Comparison of ENCODE assay signal across 17 cellular contexts in the genomic region with DNA sequence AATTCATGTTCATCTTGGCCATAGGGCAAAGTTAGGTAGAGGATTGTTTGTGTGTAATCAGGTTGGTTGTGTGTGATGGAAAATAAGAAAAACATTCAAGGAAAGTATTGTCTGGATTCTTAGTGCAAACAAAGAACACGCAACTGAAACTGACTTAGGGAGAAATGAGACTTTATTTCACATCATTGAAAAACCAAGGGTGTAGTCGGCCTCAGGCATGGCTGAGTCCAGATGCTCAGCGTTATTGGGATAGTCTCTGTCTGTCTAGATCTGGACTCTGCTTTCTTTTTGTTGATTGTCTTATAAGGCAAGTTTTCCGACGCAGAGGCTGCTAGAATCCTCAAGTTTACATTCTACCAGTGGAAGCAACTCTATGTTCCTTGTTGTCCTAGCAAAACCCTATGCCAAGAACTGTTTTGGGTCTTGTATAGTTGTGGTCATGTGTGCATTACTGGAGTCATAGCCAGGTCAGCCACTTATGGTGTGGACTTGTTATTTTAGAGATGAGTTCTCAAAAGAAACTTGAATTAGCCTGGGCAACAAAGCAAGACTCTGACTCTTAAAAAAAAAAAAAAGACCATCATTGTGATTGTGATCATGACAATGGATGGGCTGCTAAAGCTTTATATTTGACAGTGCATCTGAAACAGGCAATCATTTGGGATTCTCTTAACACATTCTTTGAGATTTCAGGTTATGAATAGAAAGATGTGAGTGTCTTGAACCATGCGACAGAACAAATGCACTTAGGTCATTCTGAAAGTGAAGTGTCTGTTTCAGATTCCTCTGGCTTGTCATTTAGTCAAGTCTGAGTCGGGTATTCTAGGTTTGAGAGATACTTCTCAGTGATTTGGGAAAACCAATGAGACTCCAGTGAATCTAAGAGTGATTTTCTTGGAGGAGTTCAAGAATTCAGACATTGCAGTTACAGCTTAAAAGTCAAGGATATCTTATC.
A peak's percentile ranks its signal among the peaks of the same experiment; 100 is the strongest.
DNase-seq lines count a peak whose midpoint lies in the region; ATAC-seq, FAIRE-seq and TF ChIP-seq lines count a peak whose summit lies in the region.
"Had no signal": no experiment of that assay in that cellular context is flagged by ENCODE, and none has a peak within 500 bp of the region (broad histone marks: within the 10 kb centered on the region; RNA-seq: fewer than 3 reads in every experiment).

No MANE protein-coding gene starts in this region.

- no peak overlapping the region for H3K4me3 Mint-ChIP-seq in T-cell
- H3K4me3 Mint-ChIP-seq: naive B cell had no signal

- no peaks in the 10 kb centered on the region for H3K27me3 Mint-ChIP-seq in T-cell
- H3K27me3 Mint-ChIP-seq: naive B cell had no signal

- no peak for TF ChIP-seq CTCF in testis (IDR thresholded peaks at IDR 0.05)

- peaks cover 0 to 18% (median 4%) of the 10 kb centered on the region in 3 donors for H3K4me1 Mint-ChIP-seq in T-cell

- ATAC-seq in GM19455 (IDR thresholded peaks at IDR 0.05; ENCODE audit: unreplicated experiment) (peak; percentile 73), HG02870 (IDR thresholded peaks at IDR 0.05; ENCODE audit: unreplicated experiment) (peak; percentile 87), HG03571 (IDR thresholded peaks at IDR 0.05; ENCODE audit: unreplicated experiment) (peak; percentile 60), T-cell (replicated peaks in 1 of 4) (no peak), left lobe of liver (no peak)

- H3K27ac ChIP-seq in testis = no peak overlapping the region
- H3K27ac ChIP-seq: BLaER1 treated with 17β-estradiol and CSF1 and Interleukin-3, amounts not matched to agents 10 nM and 100 nM; PC-9 had no signal

- no peaks in the 10 kb centered on the region for H3K9me3 ChIP-seq in testis

- H3K36me3 ChIP-seq in testis (ENCODE audit: low read depth, missing control alignments) = no peaks in the 10 kb centered on the region

- peak; percentile 69 for FAIRE-seq in GM18507 (lab: Jason Lieb, UNC)
- FAIRE-seq: keratinocyte had no signal

- H3K4me3 ChIP-seq in testis = no peak overlapping the region
- H3K4me3 ChIP-seq: BLaER1 treated with 17β-estradiol and CSF1 and Interleukin-3, amounts not matched to agents 10 nM and 100 nM; PC-9 had no signal

- 66 to 88% methylated on average over 7 of the region's 7 CpGs for WGBS in testis, 2 donors

- POLR2A ChIA-PET in T-cell (lab: Charles Lee) = interaction anchor here in 1 of 2 donors (0.6 kb wide), 2 partner anchors 70 to 1140 kb away, joined by 3 read pairs; no protein-coding TSS in a partner anchor

- CTCF ChIA-PET in T-cell (lab: Charles Lee) = no interaction called here

- H3K27ac Mint-ChIP-seq in T-cell = no peak overlapping the region
- H3K27ac Mint-ChIP-seq: naive B cell had no signal

- TF ChIP-seq POLR2A in testis (IDR thresholded peaks at IDR 0.05) = no peak

- DNase-seq in GM18507 (ENCODE audit: extremely low spot score, insufficient read length, low read depth) (peak; percentile 26), dedifferentiated amniotic fluid mesenchymal stem cell (ENCODE audit: extremely low spot score) (no peak), T-cell (no peak), left lobe of liver (ENCODE audit: low spot score) (no peak), testis (no peak)
- DNase-seq: amniotic stem cell, GDM1, Kasumi-1, naive B cell, NCI-H2081 treated with DMSO at 0.1 percent for 48 hours, PC-9, T-helper 2 cell had no signal

- intact Hi-C loops in testis (cut with DNase I; ENCODE audit: low total_unique reads) = no loop called here

- H3K9me3 Mint-ChIP-seq in T-cell = peaks cover 0 to 2% (median 2%) of the 10 kb centered on the region in 3 donors
- H3K9me3 Mint-ChIP-seq: naive B cell had no signal

- H3K4me1 ChIP-seq in testis = no peaks in the 10 kb centered on the region
- H3K4me1 ChIP-seq: BLaER1 treated with 17β-estradiol and CSF1 and Interleukin-3, amounts not matched to agents 10 nM and 100 nM had no signal

- peaks cover 98% of the 10 kb centered on the region for H3K36me3 Mint-ChIP-seq in T-cell

- no peaks in the 10 kb centered on the region for H3K27me3 ChIP-seq in testis
- H3K27me3 ChIP-seq: BLaER1 treated with 17β-estradiol and CSF1 and Interleukin-3, amounts not matched to agents 10 nM and 100 nM had no signal

Comparison
In these comparisons a context has a peak if more than half of its experiments do, and no peak if none do; other contexts are left out.
1. ATAC-seq: peak in GM19455 (single experiment), HG02870 (single experiment) and HG03571 (single experiment); none in T-cell (0 of 4) and left lobe of liver (single experiment).